ENCODE assay signal across 25 cellular contexts in the genomic region with DNA sequence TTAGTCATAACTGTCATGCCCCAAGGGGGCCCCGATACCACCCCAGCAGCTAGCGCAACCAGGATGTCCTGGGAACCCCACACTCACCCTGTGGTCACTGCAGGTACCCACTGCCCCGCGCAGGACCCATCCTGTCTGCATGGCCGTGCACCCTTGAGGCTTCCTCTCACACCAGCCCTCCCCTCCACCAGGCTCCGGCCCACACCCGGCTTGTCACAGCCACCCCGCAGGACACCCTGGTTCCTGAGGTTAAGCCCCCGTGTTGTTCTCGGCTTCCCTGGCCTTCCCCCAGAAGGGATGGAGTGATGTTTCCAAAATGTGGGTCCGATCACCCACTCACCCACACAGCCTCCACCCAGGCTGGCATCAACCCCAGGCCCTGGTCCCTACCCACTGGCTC. TPM values are rescaled to one million over a fixed set of nuclear protein-coding genes. Genes with fewer than 3 reads are reported as not detected.
"Had no signal": no experiment of that assay in that cellular context is flagged by ENCODE, and none has a peak within 500 bp of the region (broad histone marks: within the 10 kb centered on the region; RNA-seq: fewer than 3 reads in every experiment).

No MANE protein-coding gene starts in this region.

- H3K27me3 Mint-ChIP-seq: activated naive CD8-positive, alpha-beta T cell treated with anti-CD3 and anti-CD28 coated beads, Interleukin-2, amount 50 U/mL, for 24 hours; T-helper 17 cell had no signal

- H3K4me3 Mint-ChIP-seq: activated CD8-positive, alpha-beta T cell treated with anti-CD3 and anti-CD28 coated beads, Interleukin-2, amount 10 ng/mL, durations not matched to agents 7 days and 5 days; activated naive CD8-positive, alpha-beta T cell treated with anti-CD3 and anti-CD28 coated beads, Interleukin-2, amount 50 U/mL, for 24 hours; activated T-helper 1 cell treated with anti-CD3 and anti-CD28 coated beads, Interleukin-12 subunit alpha, Interleukin-12 subunit beta, Interleukin-2, Interleukin-4 antibody, amounts not matched to agents 30 ng/mL and 10 ng/mL and 1 ng/mL, durations not matched to agents 14 hours and 24 hours and 36 hours; T-helper 17 cell; WTC11 had no signal

- H3K27ac ChIP-seq: ascending aorta, body of pancreas, SJSA1 had no signal

- H3K27me3 ChIP-seq: ascending aorta, body of pancreas, SJSA1 had no signal

- H3K4me1 ChIP-seq: ascending aorta, body of pancreas, SJSA1 had no signal

- DNase-seq: activated CD4-positive, alpha-beta T cell treated with anti-CD3 and anti-CD28 coated beads for 48 hours; activated CD4-positive, alpha-beta T cell treated with anti-CD3 and anti-CD28 coated beads, Interleukin-2, amount 50 U/mL, for 4 hours; activated CD4-positive, CD25-positive, alpha-beta regulatory T cell treated with anti-CD3 and anti-CD28 coated beads, Interleukin-2, amount 50 U/mL, for 72 hours; activated CD8-positive, alpha-beta memory T cell treated with anti-CD3 and anti-CD28 coated beads, Interleukin-2, amount 50 U/mL, for 48 hours; activated CD8-positive, alpha-beta T cell treated with anti-CD3 and anti-CD28 coated beads, Interleukin-2, amount 10 ng/mL, durations not matched to agents 7 days and 5 days; activated effector memory CD4-positive, alpha-beta T cell treated with Interleukin-2 at 50 U/mL for 16 hours; activated naive CD4-positive, alpha-beta T cell; activated naive CD8-positive, alpha-beta T cell treated with anti-CD3 and anti-CD28 coated beads, Interleukin-2, amount 50 U/mL, for 24 hours; activated T-cell treated with anti-CD3 and anti-CD28 coated beads, Interleukin-2, amount 50 U/mL, for 1 hour; amniotic stem cell; central memory CD4-positive, alpha-beta T cell; NCI-H1048; NCI-H2171 treated with DMSO at 0.1 percent for 48 hours; NCI-H226; RPMI8226; SHP77; T-helper 17 cell; T-helper 9 cell had no signal

- FAIRE-seq: bronchial epithelial cell had no signal

- H3K4me1 Mint-ChIP-seq: activated naive CD8-positive, alpha-beta T cell treated with anti-CD3 and anti-CD28 coated beads, Interleukin-2, amount 50 U/mL, for 24 hours; WTC11 had no signal

- H3K4me3 ChIP-seq: ascending aorta, body of pancreas, SJSA1 had no signal

- H3K27ac Mint-ChIP-seq: activated CD8-positive, alpha-beta T cell treated with anti-CD3 and anti-CD28 coated beads, Interleukin-2, amount 10 ng/mL, durations not matched to agents 7 days and 5 days; activated naive CD4-positive, alpha-beta T cell treated with anti-CD3 and anti-CD28 coated beads, Interleukin-2, amount 50 U/mL, for 72 hours; activated naive CD8-positive, alpha-beta T cell treated with anti-CD3 and anti-CD28 coated beads, Interleukin-2, amount 50 U/mL, for 24 hours; activated T-helper 1 cell treated with anti-CD3 and anti-CD28 coated beads, Interleukin-12 subunit alpha, Interleukin-12 subunit beta, Interleukin-2, Interleukin-4 antibody, amounts not matched to agents 30 ng/mL and 10 ng/mL and 1 ng/mL, durations not matched to agents 14 hours and 24 hours and 36 hours; T-helper 17 cell; WTC11 had no signal

- ATAC-seq: activated CD8-positive, alpha-beta T cell treated with anti-CD3 and anti-CD28 coated beads, Interleukin-2, amount 10 ng/mL, durations not matched to agents 7 days and 5 days; activated naive CD4-positive, alpha-beta T cell treated with anti-CD3 and anti-CD28 coated beads, Interleukin-2, amount 50 U/mL, for 72 hours; activated naive CD8-positive, alpha-beta T cell treated with anti-CD3 and anti-CD28 coated beads, Interleukin-2, amount 50 U/mL, for 24 hours; body of pancreas; T-helper 17 cell had no signal

- H3K9me3 Mint-ChIP-seq: activated naive CD4-positive, alpha-beta T cell treated with anti-CD3 and anti-CD28 coated beads, Interleukin-2, amount 50 U/mL, for 72 hours; activated naive CD8-positive, alpha-beta T cell treated with anti-CD3 and anti-CD28 coated beads, Interleukin-2, amount 50 U/mL, for 24 hours; activated T-helper 1 cell treated with anti-CD3 and anti-CD28 coated beads, Interleukin-12 subunit alpha, Interleukin-12 subunit beta, Interleukin-2, Interleukin-4 antibody, amounts not matched to agents 30 ng/mL and 10 ng/mL and 1 ng/mL, durations not matched to agents 14 hours and 24 hours and 36 hours; WTC11 had no signal

- H3K9me3 ChIP-seq: ascending aorta, body of pancreas, SJSA1 had no signal

RNA-seq across cellular contexts. Expression of gene DNASE1L2, which starts 7.5 kb away (rescaled TPM):
- total RNA-seq: ascending aorta had no signal
